Comparison of ENCODE assay signal across 8 cellular contexts in the genomic region with DNA sequence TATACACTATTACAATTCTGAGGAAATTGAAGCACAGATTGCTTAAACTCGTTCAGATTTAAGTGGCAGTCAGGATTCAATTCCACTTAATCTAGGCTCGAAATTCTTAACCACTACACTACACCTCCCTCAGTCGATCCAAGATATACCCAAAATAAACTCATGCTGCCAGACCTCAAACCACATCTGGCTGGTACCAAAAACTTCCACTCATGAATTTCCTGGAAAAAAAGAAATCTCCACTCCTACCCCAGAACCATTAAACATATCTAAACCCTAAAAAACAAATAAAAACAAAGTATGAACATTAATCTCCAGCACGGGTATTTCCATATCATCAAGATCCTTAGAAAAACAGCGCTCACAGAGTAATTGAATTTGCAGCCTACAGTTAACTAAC. TPM values are rescaled to one million over a fixed set of nuclear protein-coding genes. Genes with fewer than 3 reads are reported as not detected.
DNase-seq lines count a peak whose midpoint lies in the region; ATAC-seq and TF ChIP-seq lines count a peak whose summit lies in the region.

No MANE protein-coding gene starts in this region.

- H3K4me1 Mint-ChIP-seq in activated naive CD4-positive, alpha-beta T cell treated with anti-CD3 and anti-CD28 coated beads, Interleukin-2, amount 50 U/mL, for 24 hours = peaks cover 36% of the 10 kb centered on the region
- H3K4me1 Mint-ChIP-seq in activated naive CD8-positive, alpha-beta T cell treated with anti-CD3 and anti-CD28 coated beads for 36 hours = peaks cover 34% of the 10 kb centered on the region

- H3K36me3 ChIP-seq in left lung = peaks cover 0 to 17% of the 10 kb centered on the region in 2 donors
- H3K36me3 ChIP-seq in upper lobe of right lung = no peaks in the 10 kb centered on the region

- H3K27me3 Mint-ChIP-seq in activated naive CD4-positive, alpha-beta T cell treated with anti-CD3 and anti-CD28 coated beads, Interleukin-2, amount 50 U/mL, for 24 hours = no peaks in the 10 kb centered on the region
- H3K27me3 Mint-ChIP-seq in activated naive CD8-positive, alpha-beta T cell treated with anti-CD3 and anti-CD28 coated beads for 36 hours = no peaks in the 10 kb centered on the region

- H3K36me3 Mint-ChIP-seq in activated naive CD4-positive, alpha-beta T cell treated with anti-CD3 and anti-CD28 coated beads, Interleukin-2, amount 50 U/mL, for 24 hours = peaks cover 17% of the 10 kb centered on the region
- H3K36me3 Mint-ChIP-seq in activated naive CD8-positive, alpha-beta T cell treated with anti-CD3 and anti-CD28 coated beads for 36 hours = peaks cover 51% of the 10 kb centered on the region

- H3K27ac Mint-ChIP-seq in activated naive CD4-positive, alpha-beta T cell treated with anti-CD3 and anti-CD28 coated beads, Interleukin-2, amount 50 U/mL, for 24 hours = peak overlapping the region; percentile 89
- peak overlapping the region; percentile 96 for H3K27ac Mint-ChIP-seq in activated naive CD8-positive, alpha-beta T cell treated with anti-CD3 and anti-CD28 coated beads for 36 hours

- H3K9me3 ChIP-seq in left lung = peaks cover 0 to 21% of the 10 kb centered on the region in 2 donors
- H3K9me3 ChIP-seq in upper lobe of right lung = no peaks in the 10 kb centered on the region

- no peaks in the 10 kb centered on the region for H3K9me3 Mint-ChIP-seq in activated naive CD4-positive, alpha-beta T cell treated with anti-CD3 and anti-CD28 coated beads, Interleukin-2, amount 50 U/mL, for 24 hours
- H3K9me3 Mint-ChIP-seq in activated naive CD8-positive, alpha-beta T cell treated with anti-CD3 and anti-CD28 coated beads for 36 hours = peaks cover 25% of the 10 kb centered on the region

- H3K27ac ChIP-seq in left lung = peak overlapping the region; percentile 88 to 90
- H3K27ac ChIP-seq in upper lobe of right lung = peak overlapping the region; percentile 83

- TF ChIP-seq CTCF in left lung (IDR thresholded peaks at IDR 0.05) (no peak), upper lobe of right lung (IDR thresholded peaks at IDR 0.05) (no peak)

- peak overlapping the region; percentile 98 for H3K4me3 Mint-ChIP-seq in activated naive CD4-positive, alpha-beta T cell treated with anti-CD3 and anti-CD28 coated beads, Interleukin-2, amount 50 U/mL, for 24 hours
- peak overlapping the region; percentile 84 for H3K4me3 Mint-ChIP-seq in activated naive CD8-positive, alpha-beta T cell treated with anti-CD3 and anti-CD28 coated beads for 36 hours

- peak overlapping the region; percentile 70 to 79 for H3K4me3 ChIP-seq in left lung
- H3K4me3 ChIP-seq in upper lobe of right lung = peak overlapping the region; percentile 77

- peaks cover 8 to 26% of the 10 kb centered on the region in 2 donors for H3K4me1 ChIP-seq in left lung
- H3K4me1 ChIP-seq in upper lobe of right lung = peaks cover 20% of the 10 kb centered on the region

- intact Hi-C loops in left lung (cut with DNase I) (no loop called here), upper lobe of right lung (cut with DNase I) (no loop called here)

- DNase-seq in activated naive CD4-positive, alpha-beta T cell (lab: John Stamatoyannopoulos, UW) = no peak
- DNase-seq in activated naive CD8-positive, alpha-beta T cell treated with anti-CD3 and anti-CD28 coated beads for 36 hours = no peak
- DNase-seq in left lung = no peak
- DNase-seq in upper lobe of right lung = no peak
- no peak for DNase-seq in amniotic stem cell (lab: John Stamatoyannopoulos, UW)
- no peak for DNase-seq in NCI-H1694 treated with DMSO at 0.1 percent for 48 hours (lab: John Stamatoyannopoulos, UW)
- DNase-seq in MV-4-11 (lab: John Stamatoyannopoulos, UW) = no peak

- ATAC-seq in left lung = no peak
- ATAC-seq in upper lobe of right lung = no peak

- no peaks in the 10 kb centered on the region for H3K27me3 ChIP-seq in left lung
- H3K27me3 ChIP-seq in upper lobe of right lung = no peaks in the 10 kb centered on the region

RNA-seq across cellular contexts. Expression of a gene that starts 1.1 kb away (rescaled TPM):
- 1 to 10 TPM; 7.8 to 8.3 TPM for total RNA-seq in activated naive CD8-positive, alpha-beta T cell treated with anti-CD3 and anti-CD28 coated beads for 36 hours
- total RNA-seq in left lung (10 to 100 TPM; 11.6 to 12.8 TPM), upper lobe of right lung (10.4 TPM)

RNA-seq across cellular contexts. Expression of a gene that starts 59.4 kb away (rescaled TPM):
- total RNA-seq in activated naive CD8-positive, alpha-beta T cell treated with anti-CD3 and anti-CD28 coated beads for 36 hours = under 1 TPM; 0.72 to 0.82 TPM
- total RNA-seq in left lung (1 to 10 TPM; 1.9 to 2.3 TPM), upper lobe of right lung (6.1 TPM)

RNA-seq across cellular contexts. Expression of a gene that starts 59.5 kb away (rescaled TPM):
- 1 to 10 TPM; 2.5 to 2.7 TPM for total RNA-seq in activated naive CD8-positive, alpha-beta T cell treated with anti-CD3 and anti-CD28 coated beads for 36 hours
- 1 to 10 TPM; 3.4 to 5.1 TPM for total RNA-seq in left lung
- total RNA-seq in upper lobe of right lung = 5.5 TPM
